In the genomic region with DNA sequence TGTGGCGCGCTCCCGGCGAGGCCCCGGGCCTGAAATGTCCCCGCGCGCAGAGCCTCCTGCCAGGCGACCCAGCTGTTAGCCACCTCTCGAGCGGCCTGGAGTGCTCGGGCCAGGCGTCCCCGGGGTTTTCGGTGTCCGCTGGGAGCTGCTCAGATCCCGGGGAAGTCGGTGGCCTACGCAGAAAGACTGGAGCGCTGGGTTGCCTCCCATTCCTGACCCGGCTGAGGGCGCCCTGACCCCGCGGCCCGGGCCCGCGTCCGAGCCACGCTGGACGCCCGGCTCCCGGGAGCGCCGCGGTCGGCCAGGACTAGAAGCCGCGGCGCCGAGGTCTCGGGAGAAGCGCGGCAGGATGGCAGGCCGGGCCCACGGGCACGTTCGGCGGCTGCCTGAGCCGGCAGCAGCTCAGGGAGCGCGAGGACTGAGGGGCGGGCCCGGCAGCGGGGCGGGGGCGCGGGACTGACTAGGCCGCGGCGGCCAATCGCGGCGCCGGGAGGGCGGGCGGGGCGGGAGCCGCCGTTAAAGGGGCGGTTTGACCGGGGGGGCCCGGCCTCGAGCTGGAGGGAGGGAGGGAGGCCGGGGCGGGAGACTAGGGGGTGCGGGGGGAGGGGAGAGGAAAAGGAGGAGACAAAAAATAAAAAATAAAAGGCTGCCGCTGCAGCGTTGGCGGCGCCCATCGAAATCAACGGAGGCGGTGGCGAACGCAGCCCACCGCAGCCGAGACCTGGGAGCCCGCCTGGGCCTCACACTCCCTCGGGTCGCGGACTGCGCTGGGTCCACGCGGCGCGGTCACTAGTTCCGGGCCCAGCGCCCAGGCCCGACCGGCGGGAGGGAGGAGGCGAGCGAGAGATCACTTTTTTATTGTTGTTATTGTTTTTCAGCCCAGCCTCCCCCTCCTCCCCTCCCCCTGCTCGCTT, we compare ENCODE assay signal across 1 cellular context.
TF ChIP-seq lines count a peak whose summit lies in the region.

No MANE protein-coding gene starts in this region.

TF ChIP-seq in HEK293, 187 proteins besides CTCF, POLR2A, EP300 and RAD21 (continued from another document and continues in another):
- TF ChIP-seq, protein P1, sequence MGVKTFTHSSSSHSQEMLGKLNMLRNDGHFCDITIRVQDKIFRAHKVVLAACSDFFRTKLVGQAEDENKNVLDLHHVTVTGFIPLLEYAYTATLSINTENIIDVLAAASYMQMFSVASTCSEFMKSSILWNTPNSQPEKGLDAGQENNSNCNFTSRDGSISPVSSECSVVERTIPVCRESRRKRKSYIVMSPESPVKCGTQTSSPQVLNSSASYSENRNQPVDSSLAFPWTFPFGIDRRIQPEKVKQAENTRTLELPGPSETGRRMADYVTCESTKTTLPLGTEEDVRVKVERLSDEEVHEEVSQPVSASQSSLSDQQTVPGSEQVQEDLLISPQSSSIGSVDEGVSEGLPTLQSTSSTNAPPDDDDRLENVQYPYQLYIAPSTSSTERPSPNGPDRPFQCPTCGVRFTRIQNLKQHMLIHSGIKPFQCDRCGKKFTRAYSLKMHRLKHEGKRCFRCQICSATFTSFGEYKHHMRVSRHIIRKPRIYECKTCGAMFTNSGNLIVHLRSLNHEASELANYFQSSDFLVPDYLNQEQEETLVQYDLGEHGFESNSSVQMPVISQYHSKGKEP (tag by site-specific recombination; IDR thresholded peaks at IDR 0.05) = 0 out of 2 replicates have a peak, but pooled peaks have one; percentile 3
- no peak for TF ChIP-seq ZNF626 (tag by site-specific recombination; IDR thresholded peaks at IDR 0.05)
- TF ChIP-seq ZBTB8A (tag by site-specific recombination; IDR thresholded peaks at IDR 0.05) = peak; percentile 94
- TF ChIP-seq GLIS1 (tag by site-specific recombination; IDR thresholded peaks at IDR 0.05) = peak; percentile 51; the same call in 1 of the 2 replicates
- peak; percentile 64; the same call in 1 of the 2 replicates for TF ChIP-seq ZNF391 (tag by site-specific recombination; IDR thresholded peaks at IDR 0.05; ENCODE audit: borderline replicate concordance, low read depth)
- 0 out of 2 replicates have a peak, but pooled peaks have one; percentile 42 for TF ChIP-seq SP2 (tag by site-specific recombination; IDR thresholded peaks at IDR 0.05)
- peak; percentile 32; the same call in 1 of the 2 replicates for TF ChIP-seq ZNF76 (tag by site-specific recombination; IDR thresholded peaks at IDR 0.05; ENCODE audit: borderline replicate concordance, low read depth)
- peak; percentile 87 for TF ChIP-seq ZBTB26 (tag by site-specific recombination; optimal IDR thresholded peaks at IDR 0.05)
- TF ChIP-seq MYNN (tag by site-specific recombination; IDR thresholded peaks at IDR 0.05; ENCODE audit: borderline replicate concordance) = peak; percentile 85
- peak; percentile 76 for TF ChIP-seq FEZF1 (tag by site-specific recombination; IDR thresholded peaks at IDR 0.05)
- TF ChIP-seq INSM2 (tag by site-specific recombination; IDR thresholded peaks at IDR 0.05) = 0 out of 2 replicates have a peak, but pooled peaks have one; percentile 18
- TF ChIP-seq HIC1 (tag by site-specific recombination; IDR thresholded peaks at IDR 0.05) = peak; percentile 45
- TF ChIP-seq ZFP3 (tag by site-specific recombination; IDR thresholded peaks at IDR 0.05; ENCODE audit: low read depth) = no peak
- peak; percentile 49; the same call in 1 of the 2 replicates for TF ChIP-seq ZNF24 (tag by site-specific recombination; IDR thresholded peaks at IDR 0.05)
- peak; percentile 96 for TF ChIP-seq ZFP69B (tag by site-specific recombination; IDR thresholded peaks at IDR 0.05)
- TF ChIP-seq EGR2 (tag by site-specific recombination; IDR thresholded peaks at IDR 0.05; ENCODE audit: low read depth) = peak; percentile 69
- no peak for TF ChIP-seq ZSCAN4 (tag by site-specific recombination; IDR thresholded peaks at IDR 0.05)
- TF ChIP-seq ZIC2 (tag by site-specific recombination; IDR thresholded peaks at IDR 0.05) = peak; percentile 96
- 0 out of 2 replicates have a peak, but pooled peaks have one; percentile 33 for TF ChIP-seq ZNF324 (tag by site-specific recombination; IDR thresholded peaks at IDR 0.05)
- no peak for TF ChIP-seq ZNF426 (tag by site-specific recombination; IDR thresholded peaks at IDR 0.05)
- peak; percentile 75 for TF ChIP-seq PRDM1 (tag by site-specific recombination; IDR thresholded peaks at IDR 0.05)
- no peak for TF ChIP-seq ZNF48 (tag by site-specific recombination; IDR thresholded peaks at IDR 0.05)
- no peak for TF ChIP-seq ZNF133 (tag by site-specific recombination; IDR thresholded peaks at IDR 0.05)
- no peak for TF ChIP-seq ZNF510 (tag by site-specific recombination; IDR thresholded peaks at IDR 0.05; ENCODE audit: insufficient replicate concordance)
- peak; percentile 86 for TF ChIP-seq ZNF366 (tag by site-specific recombination; conservative IDR thresholded peaks at IDR 0.05)
- TF ChIP-seq ZNF157 (tag by site-specific recombination; IDR thresholded peaks at IDR 0.05) = no peak
- TF ChIP-seq TRIM28 (IDR thresholded peaks at IDR 0.05; ENCODE audit: borderline replicate concordance, low read length) = no peak
- peak; percentile 46; the same call in 1 of the 2 replicates for TF ChIP-seq TCF7L2 (IDR thresholded peaks at IDR 0.05; ENCODE audit: borderline replicate concordance, low read depth, low read length)
- TF ChIP-seq, protein P2, sequence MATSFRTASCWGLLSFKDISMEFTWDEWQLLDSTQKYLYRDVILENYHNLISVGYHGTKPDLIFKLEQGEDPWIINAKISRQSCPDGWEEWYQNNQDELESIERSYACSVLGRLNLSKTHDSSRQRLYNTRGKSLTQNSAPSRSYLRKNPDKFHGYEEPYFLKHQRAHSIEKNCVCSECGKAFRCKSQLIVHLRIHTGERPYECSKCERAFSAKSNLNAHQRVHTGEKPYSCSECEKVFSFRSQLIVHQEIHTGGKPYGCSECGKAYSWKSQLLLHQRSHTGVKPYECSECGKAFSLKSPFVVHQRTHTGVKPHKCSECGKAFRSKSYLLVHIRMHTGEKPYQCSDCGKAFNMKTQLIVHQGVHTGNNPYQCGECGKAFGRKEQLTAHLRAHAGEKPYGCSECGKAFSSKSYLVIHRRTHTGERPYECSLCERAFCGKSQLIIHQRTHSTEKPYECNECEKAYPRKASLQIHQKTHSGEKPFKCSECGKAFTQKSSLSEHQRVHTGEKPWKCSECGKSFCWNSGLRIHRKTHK (tag by site-specific recombination; IDR thresholded peaks at IDR 0.05) = no peak
- TF ChIP-seq ZNF610 (tag by site-specific recombination; IDR thresholded peaks at IDR 0.05; ENCODE audit: borderline replicate concordance) = 0 out of 2 replicates have a peak, but pooled peaks have one; percentile 44
- no peak for TF ChIP-seq ZNF114 (tag by site-specific recombination; IDR thresholded peaks at IDR 0.05)
- TF ChIP-seq ZBTB17 (tag by site-specific recombination; IDR thresholded peaks at IDR 0.05) = 0 out of 2 replicates have a peak, but pooled peaks have one; percentile 14
- TF ChIP-seq, protein P3, sequence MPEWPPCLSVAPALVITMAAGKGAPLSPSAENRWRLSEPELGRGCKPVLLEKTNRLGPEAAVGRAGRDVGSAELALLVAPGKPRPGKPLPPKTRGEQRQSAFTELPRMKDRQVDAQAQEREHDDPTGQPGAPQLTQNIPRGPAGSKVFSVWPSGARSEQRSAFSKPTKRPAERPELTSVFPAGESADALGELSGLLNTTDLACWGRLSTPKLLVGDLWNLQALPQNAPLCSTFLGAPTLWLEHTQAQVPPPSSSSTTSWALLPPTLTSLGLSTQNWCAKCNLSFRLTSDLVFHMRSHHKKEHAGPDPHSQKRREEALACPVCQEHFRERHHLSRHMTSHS (tag by site-specific recombination; IDR thresholded peaks at IDR 0.05) = no peak
- TF ChIP-seq, protein P4, sequence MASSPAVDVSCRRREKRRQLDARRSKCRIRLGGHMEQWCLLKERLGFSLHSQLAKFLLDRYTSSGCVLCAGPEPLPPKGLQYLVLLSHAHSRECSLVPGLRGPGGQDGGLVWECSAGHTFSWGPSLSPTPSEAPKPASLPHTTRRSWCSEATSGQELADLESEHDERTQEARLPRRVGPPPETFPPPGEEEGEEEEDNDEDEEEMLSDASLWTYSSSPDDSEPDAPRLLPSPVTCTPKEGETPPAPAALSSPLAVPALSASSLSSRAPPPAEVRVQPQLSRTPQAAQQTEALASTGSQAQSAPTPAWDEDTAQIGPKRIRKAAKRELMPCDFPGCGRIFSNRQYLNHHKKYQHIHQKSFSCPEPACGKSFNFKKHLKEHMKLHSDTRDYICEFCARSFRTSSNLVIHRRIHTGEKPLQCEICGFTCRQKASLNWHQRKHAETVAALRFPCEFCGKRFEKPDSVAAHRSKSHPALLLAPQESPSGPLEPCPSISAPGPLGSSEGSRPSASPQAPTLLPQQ (tag by site-specific recombination; IDR thresholded peaks at IDR 0.05) = peak; percentile 96
- TF ChIP-seq ZNF677 (tag by site-specific recombination; IDR thresholded peaks at IDR 0.05) = peak; percentile 52; the same call in 1 of the 2 replicates
- no peak for TF ChIP-seq ZNF792 (tag by site-specific recombination; IDR thresholded peaks at IDR 0.05)
- peak; percentile 51; the same call in 1 of the 2 replicates for TF ChIP-seq ZNF600 (tag by site-specific recombination; IDR thresholded peaks at IDR 0.05)
- TF ChIP-seq ZNF596 (tag by site-specific recombination; IDR thresholded peaks at IDR 0.05) = peak; percentile 66
- no peak for TF ChIP-seq ZNF791 (tag by site-specific recombination; IDR thresholded peaks at IDR 0.05)
- TF ChIP-seq SP3 (tag by site-specific recombination; IDR thresholded peaks at IDR 0.05) = peak; percentile 67
- 0 out of 2 replicates have a peak, but pooled peaks have one; percentile 11 for TF ChIP-seq KLF7 (tag by site-specific recombination; IDR thresholded peaks at IDR 0.05; ENCODE audit: borderline replicate concordance)
- TF ChIP-seq, protein P5, sequence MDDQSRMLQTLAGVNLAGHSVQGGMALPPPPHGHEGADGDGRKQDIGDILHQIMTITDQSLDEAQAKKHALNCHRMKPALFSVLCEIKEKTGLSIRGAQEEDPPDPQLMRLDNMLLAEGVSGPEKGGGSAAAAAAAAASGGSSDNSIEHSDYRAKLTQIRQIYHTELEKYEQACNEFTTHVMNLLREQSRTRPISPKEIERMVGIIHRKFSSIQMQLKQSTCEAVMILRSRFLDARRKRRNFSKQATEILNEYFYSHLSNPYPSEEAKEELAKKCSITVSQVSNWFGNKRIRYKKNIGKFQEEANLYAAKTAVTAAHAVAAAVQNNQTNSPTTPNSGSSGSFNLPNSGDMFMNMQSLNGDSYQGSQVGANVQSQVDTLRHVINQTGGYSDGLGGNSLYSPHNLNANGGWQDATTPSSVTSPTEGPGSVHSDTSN (CRISPR knock-in tag; IDR thresholded peaks at IDR 0.05) = 0 out of 2 replicates have a peak, but pooled peaks have one; percentile 35
- no peak for TF ChIP-seq ZNF302 (tag by site-specific recombination; IDR thresholded peaks at IDR 0.05; ENCODE audit: low read depth)
- no peak for TF ChIP-seq ZNF830 (tag by site-specific recombination; IDR thresholded peaks at IDR 0.05; ENCODE audit: low read depth)
- TF ChIP-seq ZNF146 (tag by site-specific recombination; IDR thresholded peaks at IDR 0.05) = peak; percentile 33; the same call in 1 of the 2 replicates
- TF ChIP-seq, protein P6, sequence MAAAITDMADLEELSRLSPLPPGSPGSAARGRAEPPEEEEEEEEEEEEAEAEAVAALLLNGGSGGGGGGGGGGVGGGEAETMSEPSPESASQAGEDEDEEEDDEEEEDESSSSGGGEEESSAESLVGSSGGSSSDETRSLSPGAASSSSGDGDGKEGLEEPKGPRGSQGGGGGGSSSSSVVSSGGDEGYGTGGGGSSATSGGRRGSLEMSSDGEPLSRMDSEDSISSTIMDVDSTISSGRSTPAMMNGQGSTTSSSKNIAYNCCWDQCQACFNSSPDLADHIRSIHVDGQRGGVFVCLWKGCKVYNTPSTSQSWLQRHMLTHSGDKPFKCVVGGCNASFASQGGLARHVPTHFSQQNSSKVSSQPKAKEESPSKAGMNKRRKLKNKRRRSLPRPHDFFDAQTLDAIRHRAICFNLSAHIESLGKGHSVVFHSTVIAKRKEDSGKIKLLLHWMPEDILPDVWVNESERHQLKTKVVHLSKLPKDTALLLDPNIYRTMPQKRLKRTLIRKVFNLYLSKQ (tag by site-specific recombination; IDR thresholded peaks at IDR 0.05; ENCODE audit: borderline replicate concordance) = no peak
